ENCODE assay signal across 1 cellular context in genomic region chr7:148400101-148400500, GRCh38.
TF ChIP-seq lines count a peak whose summit lies in the region.

No MANE protein-coding gene starts in this region.

TF ChIP-seq in GM23338, 12 proteins besides CTCF, POLR2A, EP300 and RAD21 (continued from another document):
- TF ChIP-seq ETS1 (IDR thresholded peaks at IDR 0.05) (no peak), REST (IDR thresholded peaks at IDR 0.05; ENCODE audit: unreplicated experiment) (no peak)
